11 cellular contexts compared by ENCODE assay signal in the genomic region with DNA sequence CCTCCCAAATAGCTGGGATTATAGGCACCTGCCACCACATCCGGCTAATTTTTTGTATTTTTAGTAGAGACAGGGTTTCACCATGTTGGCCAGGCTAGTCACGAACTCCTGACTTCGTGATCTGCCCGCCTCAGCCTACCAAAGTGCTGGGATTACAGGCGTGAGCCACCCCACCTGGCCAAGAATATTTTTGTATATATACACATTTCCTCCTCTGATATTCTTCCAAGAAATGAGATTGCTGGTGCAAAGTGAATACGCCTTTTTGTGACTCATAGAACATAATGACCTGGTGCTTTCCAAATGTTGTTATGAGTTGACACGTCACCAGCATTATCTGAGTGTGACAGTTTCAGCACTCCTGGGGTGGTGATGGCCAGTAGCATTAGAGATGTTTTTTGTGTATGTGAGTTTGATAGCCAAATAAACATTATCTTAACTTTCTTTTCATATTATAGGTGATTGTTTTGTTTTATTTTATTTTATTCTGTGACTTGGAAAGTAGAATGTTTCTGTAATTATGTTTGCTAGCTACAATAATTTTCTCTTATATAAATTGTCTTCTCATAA. TPM values are rescaled to one million over a fixed set of nuclear protein-coding genes. Genes with fewer than 3 reads are reported as not detected.
DNase-seq lines count a peak whose midpoint lies in the region; ATAC-seq, FAIRE-seq and TF ChIP-seq lines count a peak whose summit lies in the region.
"Had no signal": no experiment of that assay in that cellular context is flagged by ENCODE, and none has a peak within 500 bp of the region (broad histone marks: within the 10 kb centered on the region; RNA-seq: fewer than 3 reads in every experiment).

No MANE protein-coding gene starts in this region.

- H3K14ac ChIP-seq in neuronal stem cell (ENCODE audit: low read length): no peak overlapping the region

- FAIRE-seq in urothelium cell line (lab: Jason Lieb, UNC): no peak

- no peaks in the 10 kb centered on the region for H3K36me3 Mint-ChIP-seq in activated CD8-positive, alpha-beta T cell treated with anti-CD3 and anti-CD28 coated beads for 36 hours (ENCODE audit: low read depth)
- H3K36me3 Mint-ChIP-seq in activated CD8-positive, alpha-beta T cell treated with anti-CD3 and anti-CD28 coated beads, Interleukin-2, amount 10 ng/mL, durations not matched to agents 7 days and 5 days (ENCODE audit: low read depth): no peaks in the 10 kb centered on the region
- H3K36me3 Mint-ChIP-seq: naive thymus-derived CD4-positive, alpha-beta T cell had no signal

- no peak overlapping the region for H3K18ac ChIP-seq in neuronal stem cell (ENCODE audit: low read length)

- H4K91ac ChIP-seq in neuronal stem cell (ENCODE audit: low read depth, low read length, poor library complexity): no peak overlapping the region

- H2BK120ac ChIP-seq in neuronal stem cell (ENCODE audit: low read depth, low read length): no peak overlapping the region

- H2BK5ac ChIP-seq in neuronal stem cell (ENCODE audit: low read length): no peak overlapping the region

- H3K4ac ChIP-seq in neuronal stem cell (ENCODE audit: low read length): no peak overlapping the region

- no peak overlapping the region for H3K4me3 Mint-ChIP-seq in activated CD8-positive, alpha-beta T cell treated with anti-CD3 and anti-CD28 coated beads for 36 hours
- H3K4me3 Mint-ChIP-seq in activated CD8-positive, alpha-beta T cell treated with anti-CD3 and anti-CD28 coated beads, Interleukin-2, amount 10 ng/mL, durations not matched to agents 7 days and 5 days: no peak overlapping the region
- H3K4me3 Mint-ChIP-seq: central memory CD8-positive, alpha-beta T cell; naive thymus-derived CD4-positive, alpha-beta T cell had no signal

- WGBS in stomach, 5 donors: 38 to 58% (median 44%) methylated on average over 7 of the region's 7 CpGs
- WGBS in neuronal stem cell (ENCODE audit: extremely low coverage in 2 of 2, insufficient read length in 2 of 2, insufficient replicate concordance in 1 of 2), 2 donors: no CpG with 5 or more reads among the region's 7 CpGs

- H2BK15ac ChIP-seq in neuronal stem cell (ENCODE audit: low read length): no peak overlapping the region

- H3K27me3 Mint-ChIP-seq in activated CD8-positive, alpha-beta T cell treated with anti-CD3 and anti-CD28 coated beads for 36 hours: peaks cover 10% of the 10 kb centered on the region
- H3K27me3 Mint-ChIP-seq in activated CD8-positive, alpha-beta T cell treated with anti-CD3 and anti-CD28 coated beads, Interleukin-2, amount 10 ng/mL, durations not matched to agents 7 days and 5 days (ENCODE audit: low read depth): no peaks in the 10 kb centered on the region

- H4K8ac ChIP-seq in neuronal stem cell (ENCODE audit: low read depth, low read length): no peak overlapping the region

- no peak overlapping the region for H3K27ac Mint-ChIP-seq in activated CD8-positive, alpha-beta T cell treated with anti-CD3 and anti-CD28 coated beads for 36 hours
- H3K27ac Mint-ChIP-seq in activated CD8-positive, alpha-beta T cell treated with anti-CD3 and anti-CD28 coated beads, Interleukin-2, amount 10 ng/mL, durations not matched to agents 7 days and 5 days: no peak overlapping the region
- H3K27ac Mint-ChIP-seq: naive thymus-derived CD4-positive, alpha-beta T cell had no signal

- POLR2A ChIA-PET in activated CD8-positive, alpha-beta T cell treated with anti-CD3 and anti-CD28 coated beads for 36 hours (lab: Charles Lee): no interaction called here
- POLR2A ChIA-PET in activated CD8-positive, alpha-beta T cell treated with anti-CD3 and anti-CD28 coated beads, Interleukin-2, amount 10 ng/mL, durations not matched to agents 7 days and 5 days (lab: Charles Lee): no interaction called here

- H3K9me3 Mint-ChIP-seq in activated CD8-positive, alpha-beta T cell treated with anti-CD3 and anti-CD28 coated beads for 36 hours: no peaks in the 10 kb centered on the region
- no peaks in the 10 kb centered on the region for H3K9me3 Mint-ChIP-seq in activated CD8-positive, alpha-beta T cell treated with anti-CD3 and anti-CD28 coated beads, Interleukin-2, amount 10 ng/mL, durations not matched to agents 7 days and 5 days (ENCODE audit: insufficient read depth)
- H3K9me3 Mint-ChIP-seq: central memory CD8-positive, alpha-beta T cell had no signal

- H2AFZ ChIP-seq in neuronal stem cell (ENCODE audit: low read length): no peak overlapping the region

- H3K79me1 ChIP-seq in neuronal stem cell (ENCODE audit: low read depth, low read length): no peaks in the 10 kb centered on the region

- no peak overlapping the region for H3K23ac ChIP-seq in neuronal stem cell (ENCODE audit: low read depth, low read length, poor library complexity)

- DNase-seq in activated CD8-positive, alpha-beta T cell treated with anti-CD3 and anti-CD28 coated beads for 36 hours: peak; percentile 4
- DNase-seq in activated CD8-positive, alpha-beta T cell treated with anti-CD3 and anti-CD28 coated beads, Interleukin-2, amount 10 ng/mL, durations not matched to agents 7 days and 5 days: no peak
- DNase-seq in choroid plexus epithelial cell (ENCODE audit: low read depth) (peak; percentile 5), stomach (no peak), urothelium cell line (ENCODE audit: low spot score) (no peak), neuronal stem cell (ENCODE audit: low spot score) (no peak)
- DNase-seq: naive thymus-derived CD4-positive, alpha-beta T cell had no signal

- no peak overlapping the region for H2BK12ac ChIP-seq in neuronal stem cell (ENCODE audit: low read length)

- no peaks in the 10 kb centered on the region for H3K4me1 Mint-ChIP-seq in activated CD8-positive, alpha-beta T cell treated with anti-CD3 and anti-CD28 coated beads for 36 hours (ENCODE audit: low read depth)
- no peaks in the 10 kb centered on the region for H3K4me1 Mint-ChIP-seq in activated CD8-positive, alpha-beta T cell treated with anti-CD3 and anti-CD28 coated beads, Interleukin-2, amount 10 ng/mL, durations not matched to agents 7 days and 5 days (ENCODE audit: low read depth)
- H3K4me1 Mint-ChIP-seq: central memory CD8-positive, alpha-beta T cell; naive thymus-derived CD4-positive, alpha-beta T cell had no signal

- no peak overlapping the region for H3K9ac ChIP-seq in neuronal stem cell (ENCODE audit: low read depth, low read length, poor library complexity)

- H3K9me3 ChIP-seq in stomach (no peaks in the 10 kb centered on the region), neuronal stem cell (replicated peaks in 1 of 2; ENCODE audit: control insufficient read depth in 2 of 2, insufficient read depth in 1 of 2, low read depth in 1 of 2, low read length in 2 of 2) (no peaks in the 10 kb centered on the region)

- H3K4me1 ChIP-seq in stomach (peaks cover 0 to 11% (median 7%) of the 10 kb centered on the region in 4 donors), neuronal stem cell (ENCODE audit: control insufficient read depth in 2 of 2, insufficient read depth in 1 of 2, low read depth in 1 of 2, low read length in 2 of 2) (peaks cover 0 to 2% of the 10 kb centered on the region in 2 donors)

- intact Hi-C loops in activated CD8-positive, alpha-beta T cell treated with anti-CD3 and anti-CD28 coated beads for 36 hours (cut with micrococcal nuclease): no loop called here
- intact Hi-C loops in stomach (cut with DNase I; ENCODE audit: low total_unique reads): no loop called here

- H3K36me3 ChIP-seq in stomach (peaks cover 0 to 7% (median 3%) of the 10 kb centered on the region in 4 donors), neuronal stem cell (replicated peaks in 1 of 2; ENCODE audit: control insufficient read depth in 2 of 2, insufficient read depth in 2 of 2, low read length in 2 of 2) (no peaks in the 10 kb centered on the region)

- no peak overlapping the region for H2AK5ac ChIP-seq in neuronal stem cell (ENCODE audit: low read depth, low read length)

- H3K27ac ChIP-seq in stomach: peak overlapping the region; percentile 47 to 77 (median 71)
- no peak overlapping the region for H3K27ac ChIP-seq in neuronal stem cell (replicated peaks; ENCODE audit: low read length)
- H3K27ac ChIP-seq: SK-N-MC had no signal

- no peak for TF ChIP-seq CTCF in activated CD8-positive, alpha-beta T cell treated with anti-CD3 and anti-CD28 coated beads for 36 hours (IDR thresholded peaks at IDR 0.05)
- TF ChIP-seq CTCF in choroid plexus epithelial cell (conservative IDR thresholded peaks at IDR 0.05; ENCODE audit: low read depth, low read length): no peak
- TF ChIP-seq CTCF in stomach (IDR thresholded peaks at IDR 0.05): no peak

- no peak for TF ChIP-seq EP300 in stomach (IDR thresholded peaks at IDR 0.05)

- CTCF ChIA-PET in activated CD8-positive, alpha-beta T cell treated with anti-CD3 and anti-CD28 coated beads for 36 hours (lab: Charles Lee): no interaction called here
- CTCF ChIA-PET in activated CD8-positive, alpha-beta T cell treated with anti-CD3 and anti-CD28 coated beads, Interleukin-2, amount 10 ng/mL, durations not matched to agents 7 days and 5 days (lab: Charles Lee): no interaction called here

- TF ChIP-seq POLR2A in stomach (IDR thresholded peaks at IDR 0.05): no peak

- no peak overlapping the region for H3K4me2 ChIP-seq in neuronal stem cell (ENCODE audit: insufficient read depth, low read length, poor library complexity, severe bottlenecking)

- no peak overlapping the region for H3K4me3 ChIP-seq in choroid plexus epithelial cell (ENCODE audit: low read depth, low read length)
- no peak overlapping the region for H3K4me3 ChIP-seq in stomach
- no peak overlapping the region for H3K4me3 ChIP-seq in neuronal stem cell (ENCODE audit: low read length in 2 of 2)
- H3K4me3 ChIP-seq: SK-N-MC had no signal

- H3K27me3 ChIP-seq in stomach (no peaks in the 10 kb centered on the region), neuronal stem cell (ENCODE audit: control insufficient read depth in 3 of 3, insufficient read depth in 3 of 3, low read depth in 1 of 3, low read length in 3 of 3) (peaks cover 0 to 2% (median 0%) of the 10 kb centered on the region in 3 experiments)

- no peak for ATAC-seq in activated CD8-positive, alpha-beta T cell treated with anti-CD3 and anti-CD28 coated beads for 36 hours
- no peak for ATAC-seq in activated CD8-positive, alpha-beta T cell treated with anti-CD3 and anti-CD28 coated beads, Interleukin-2, amount 10 ng/mL, durations not matched to agents 7 days and 5 days
- ATAC-seq in HG03442 (IDR thresholded peaks at IDR 0.05; ENCODE audit: unreplicated experiment) (peak; percentile 77), GM19467 (IDR thresholded peaks at IDR 0.05; ENCODE audit: unreplicated experiment) (no peak)
- ATAC-seq: naive thymus-derived CD4-positive, alpha-beta T cell had no signal

RNA-seq across cellular contexts. Expression of a gene that starts 54.9 kb away (rescaled TPM):
- not detected for total RNA-seq in activated CD8-positive, alpha-beta T cell treated with anti-CD3 and anti-CD28 coated beads for 36 hours
- under 1 TPM in 1 of 2 experiments, not detected in 1; 0.18 TPM for total RNA-seq in activated CD8-positive, alpha-beta T cell treated with anti-CD3 and anti-CD28 coated beads, Interleukin-2, amount 10 ng/mL, durations not matched to agents 7 days and 5 days
- 10 to 100 TPM in 2 of 5 donors, 1 to 10 TPM in 3; 4.1 to 52.5 (median 5.8) TPM for total RNA-seq in stomach
- 10 to 100 TPM in 2 of 3 donors, 1 to 10 TPM in 1; 7.6 to 20.9 (median 11.5) TPM for polyA plus RNA-seq in stomach
- polyA plus RNA-seq in neuronal stem cell (2013, experiment 1 of 2): 0.06 TPM
- polyA plus RNA-seq in neuronal stem cell (2013, experiment 2 of 2): 0.06 TPM
- polyA plus RNA-seq: naive thymus-derived CD4-positive, alpha-beta T cell had no signal

Comparison
In these comparisons a context has a peak if more than half of its experiments do, and no peak if none do; other contexts are left out.
1. DNase-seq: peak in activated CD8-positive, alpha-beta T cell treated with anti-CD3 and anti-CD28 coated beads for 36 hours (single experiment) and choroid plexus epithelial cell (single experiment); none in activated CD8-positive, alpha-beta T cell treated with anti-CD3 and anti-CD28 coated beads, Interleukin-2, amount 10 ng/mL, durations not matched to agents 7 days and 5 days (single experiment), stomach (single experiment), urothelium cell line (single experiment) and neuronal stem cell (single experiment).
2. RNA of a gene that starts 54.9 kb away (total RNA-seq): 4.1 to 52.5 TPM in stomach; 0.18 TPM in activated CD8-positive, alpha-beta T cell treated with anti-CD3 and anti-CD28 coated beads, Interleukin-2, amount 10 ng/mL, durations not matched to agents 7 days and 5 days and not detected in activated CD8-positive, alpha-beta T cell treated with anti-CD3 and anti-CD28 coated beads for 36 hours; every median in the first group is over 4 times any median in the second.